ENCODE assay signal across 15 cellular contexts in the genomic region with DNA sequence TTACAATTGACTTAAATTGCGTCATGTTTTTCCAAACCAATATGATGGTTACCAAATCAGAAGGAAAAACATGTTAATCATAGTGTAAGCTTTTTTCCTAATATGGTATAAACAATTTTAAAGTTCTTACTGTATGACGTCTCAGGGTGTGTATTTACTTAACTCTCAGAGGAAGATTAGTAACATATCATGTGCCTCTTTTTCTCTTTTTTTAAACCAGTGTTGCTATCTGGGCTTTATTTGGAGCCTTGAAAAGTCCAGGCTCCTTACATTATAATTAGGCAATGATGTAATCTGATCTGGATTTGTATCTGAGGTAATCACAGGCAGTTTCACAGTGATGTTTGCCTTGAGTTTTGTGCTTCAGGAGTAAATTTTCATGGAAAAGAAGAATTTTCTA. TPM values are rescaled to one million over a fixed set of nuclear protein-coding genes. Genes with fewer than 3 reads are reported as not detected.
A peak's percentile ranks its signal among the peaks of the same experiment; 100 is the strongest.
DNase-seq lines count a peak whose midpoint lies in the region; ATAC-seq and TF ChIP-seq lines count a peak whose summit lies in the region.
"Had no signal": no experiment of that assay in that cellular context is flagged by ENCODE, and none has a peak within 500 bp of the region (broad histone marks: within the 10 kb centered on the region; RNA-seq: fewer than 3 reads in every experiment).

No MANE protein-coding gene starts in this region.

- ATAC-seq in gastroesophageal sphincter (peak; percentile 92), HG03439 (IDR thresholded peaks at IDR 0.05; ENCODE audit: unreplicated experiment) (no peak)
- ATAC-seq: activated CD8-positive, alpha-beta T cell treated with anti-CD3 and anti-CD28 coated beads for 36 hours; natural killer cell had no signal

- H3K9me3 ChIP-seq in SK-N-SH (no peaks in the 10 kb centered on the region), gastroesophageal sphincter (no peaks in the 10 kb centered on the region), stomach (no peaks in the 10 kb centered on the region)
- H3K9me3 ChIP-seq: SJCRH30, transverse colon had no signal

- H3K9me2 ChIP-seq in SK-N-SH: no peaks in the 10 kb centered on the region

- TF ChIP-seq RAD21 in SK-N-SH (IDR thresholded peaks at IDR 0.05; ENCODE audit: low read length): no peak

- H3K36me3 ChIP-seq in SK-N-SH (replicated peaks in 1 of 2; ENCODE audit: control insufficient read depth in 1 of 2, insufficient read depth in 2 of 2, low read length in 1 of 2): no peaks in the 10 kb centered on the region
- no peaks in the 10 kb centered on the region for H3K36me3 ChIP-seq in gastroesophageal sphincter
- H3K36me3 ChIP-seq in stomach: no peaks in the 10 kb centered on the region
- H3K36me3 ChIP-seq: SJCRH30, transverse colon had no signal

- CTCF ChIA-PET in HEK293T (lab: Yijun Ruan, JAX): no interaction called here
- CTCF ChIA-PET in SK-N-SH (lab: Yijun Ruan, JAX): interaction anchor here (0.6 to 1.3 kb wide), 3 partner anchors 10 to 928 kb away, joined by 3 read pairs; no protein-coding TSS in a partner anchor

- H3K4me2 ChIP-seq in SK-N-SH: no peak overlapping the region

- TF ChIP-seq CTCF in SK-N-SH (IDR thresholded peaks at IDR 0.05): no peak
- no peak for TF ChIP-seq CTCF in gastroesophageal sphincter (IDR thresholded peaks at IDR 0.05)
- TF ChIP-seq CTCF in stomach (IDR thresholded peaks at IDR 0.05): no peak
- no peak for TF ChIP-seq CTCF in lower leg skin (IDR thresholded peaks at IDR 0.05)

- H3K27ac ChIP-seq in SK-N-SH (ENCODE audit: low read depth in 2 of 2, low read length in 1 of 2) (peak overlapping the region in 1 of 2 experiments; percentile 67; a peak in 2 of 4 replicates), gastroesophageal sphincter (peak overlapping the region in 1 of 4 donors; percentile 59), stomach (peak overlapping the region in 3 of 5 donors; percentile 20 to 70 (median 32))
- H3K27ac ChIP-seq: SJCRH30 had no signal

- no peaks in the 10 kb centered on the region for H3K79me2 ChIP-seq in SK-N-SH (ENCODE audit: insufficient read depth)

- intact Hi-C loops in stomach (cut with DNase I; ENCODE audit: low total_unique reads): no loop called here
- intact Hi-C loops in lower leg skin (cut with DNase I; ENCODE audit: low total_unique reads): no loop called here

- no peak overlapping the region for H3K4me3 ChIP-seq in SK-N-SH (ENCODE audit: low read depth in 2 of 2, low read length in 1 of 2)
- no peak overlapping the region for H3K4me3 ChIP-seq in gastroesophageal sphincter
- no peak overlapping the region for H3K4me3 ChIP-seq in stomach
- no peak overlapping the region for H3K4me3 ChIP-seq in lower leg skin (ENCODE audit: low read depth, poor library complexity, severe bottlenecking)
- H3K4me3 ChIP-seq: SJCRH30, transverse colon had no signal

- H4K20me1 ChIP-seq in SK-N-SH (ENCODE audit: insufficient read depth): no peaks in the 10 kb centered on the region

- POLR2A ChIA-PET in HEK293T (lab: Yijun Ruan, JAX): interaction anchor here (2.2 kb wide), 1 partner anchor 21 kb away, joined by 8 read pairs; the partner anchor contains the start of gene RAB23
- POLR2A ChIA-PET in SK-N-SH (lab: Yijun Ruan, JAX): no interaction called here

- TF ChIP-seq POLR2A in gastroesophageal sphincter (IDR thresholded peaks at IDR 0.05) (no peak), stomach (IDR thresholded peaks at IDR 0.05) (no peak), lower leg skin (IDR thresholded peaks at IDR 0.05) (no peak)

- peak overlapping the region; percentile 10; the same call in 1 of the 2 replicates for H2AFZ ChIP-seq in SK-N-SH (ENCODE audit: low read depth)

- TF ChIP-seq EP300 in SK-N-SH (IDR thresholded peaks at IDR 0.05; ENCODE audit: borderline replicate concordance in 1 of 2, low read depth in 1 of 2, low read length in 1 of 2) (no peak), gastroesophageal sphincter (IDR thresholded peaks at IDR 0.05) (no peak), stomach (IDR thresholded peaks at IDR 0.05) (no peak)

- H3K27me3 ChIP-seq in SK-N-SH (ENCODE audit: insufficient read depth): no peaks in the 10 kb centered on the region
- no peaks in the 10 kb centered on the region for H3K27me3 ChIP-seq in gastroesophageal sphincter
- no peaks in the 10 kb centered on the region for H3K27me3 ChIP-seq in stomach
- H3K27me3 ChIP-seq: SJCRH30, transverse colon had no signal

- no peaks in the 10 kb centered on the region for H3F3A ChIP-seq in SK-N-SH (replicated peaks; ENCODE audit: insufficient read depth)

- no peak overlapping the region; the same call in 1 of the 2 replicates for H3K9ac ChIP-seq in SK-N-SH

- H3K4me1 ChIP-seq in SK-N-SH (ENCODE audit: control insufficient read depth in 1 of 2, insufficient read depth in 2 of 2, low read depth in 1 of 2, low read length in 1 of 2): peaks cover 0 to 7% of the 10 kb centered on the region in 2 experiments; a peak in 1 of 4 replicates
- H3K4me1 ChIP-seq in gastroesophageal sphincter: peaks cover 0 to 9% (median 7%) of the 10 kb centered on the region in 3 donors
- H3K4me1 ChIP-seq in stomach: peaks cover 0 to 7% (median 2%) of the 10 kb centered on the region in 4 donors
- H3K4me1 ChIP-seq: SJCRH30 had no signal

- DNase-seq in HEK293T (ENCODE audit: extremely low spot score) (peak; percentile 21), SK-N-SH (no peak), stomach (no peak), lower leg skin (ENCODE audit: low spot score in 2 of 2) (no peak), NCI-H1417 (lab: John Stamatoyannopoulos, UW) (no peak)
- DNase-seq: activated CD8-positive, alpha-beta T cell treated with anti-CD3 and anti-CD28 coated beads for 36 hours; amygdala; hypothalamus; natural killer cell; NCI-H1417 treated with DMSO at 0.1 percent for 48 hours; stimulated activated CD4-positive, alpha-beta T cell treated with anti-CD3 and anti-CD28 coated beads, Interleukin-4, amount 100 ng/mL, for 1 hour; transverse colon had no signal

- WGBS in SK-N-SH (ENCODE audit: low lambda C conversion rate): 40% methylated on average over 2 of the region's 2 CpGs
- WGBS in gastroesophageal sphincter (ENCODE audit: low coverage in 1 of 2), 2 donors: 3 to 20% methylated on average over 2 of the region's 2 CpGs
- WGBS in stomach, 5 donors: 3 to 29% (median 5%) methylated on average over 2 of the region's 2 CpGs
- WGBS in lower leg skin, 2 donors: 23 to 24% methylated on average over 2 of the region's 2 CpGs

TF ChIP-seq in HEK293T, 16 proteins besides CTCF, POLR2A, EP300 and RAD21:
- TF ChIP-seq ARNT (IDR thresholded peaks at IDR 0.05) (no peak), ZNF384 (IDR thresholded peaks at IDR 0.05) (peak; percentile 43; the same call in 1 of the 2 replicates)

TF ChIP-seq in SK-N-SH, 30 proteins besides CTCF, POLR2A, EP300 and RAD21:
- TF ChIP-seq RXRA (IDR thresholded peaks at IDR 0.05; ENCODE audit: borderline replicate concordance, low read depth): no peak
- no peak for TF ChIP-seq GABPA (IDR thresholded peaks at IDR 0.05; ENCODE audit: low read depth)
- no peak for TF ChIP-seq FOXJ3 (CRISPR knock-in tag; IDR thresholded peaks at IDR 0.05)
- no peak for TF ChIP-seq SMC3 (IDR thresholded peaks at IDR 0.05; ENCODE audit: low read depth, low read length)
- no peak for TF ChIP-seq CHD2 (IDR thresholded peaks at IDR 0.05; ENCODE audit: low read length, partially characterized antibody)
- no peak for TF ChIP-seq RCOR1 (IDR thresholded peaks at IDR 0.05; ENCODE audit: low read length)
- no peak for TF ChIP-seq FOSL2 (IDR thresholded peaks at IDR 0.05; ENCODE audit: borderline replicate concordance, low read depth)
- no peak for TF ChIP-seq JUND (IDR thresholded peaks at IDR 0.05)
- no peak for TF ChIP-seq TAF1 (IDR thresholded peaks at IDR 0.05; ENCODE audit: borderline replicate concordance, low read depth, low read length)
- TF ChIP-seq ELF1 (IDR thresholded peaks at IDR 0.05): no peak
- TF ChIP-seq TCF12 (IDR thresholded peaks at IDR 0.05): no peak
- TF ChIP-seq YY1 (IDR thresholded peaks at IDR 0.05; ENCODE audit: low read depth): no peak
- no peak for TF ChIP-seq MAX (IDR thresholded peaks at IDR 0.05; ENCODE audit: low read depth)
- no peak for TF ChIP-seq MEF2A (IDR thresholded peaks at IDR 0.05; ENCODE audit: borderline replicate concordance, low read depth)
- TF ChIP-seq MXI1 (IDR thresholded peaks at IDR 0.05; ENCODE audit: low read depth, low read length): no peak
- TF ChIP-seq FOXM1 (IDR thresholded peaks at IDR 0.05; ENCODE audit: low read depth): no peak
- TF ChIP-seq POLR2AphosphoS5 (IDR thresholded peaks at IDR 0.05; ENCODE audit: low read depth, low read length): no peak
- no peak for TF ChIP-seq SIN3A (IDR thresholded peaks at IDR 0.05; ENCODE audit: borderline replicate concordance, low read depth, low read length)

RNA-seq across cellular contexts. Expression of gene RAB23, which starts 20.4 kb away (rescaled TPM):
- polyA plus RNA-seq in SK-N-SH (2012; rRNA removed) (6.6 and 11.3 TPM in 2 replicates), stomach (10 to 100 TPM in 2 of 3 donors, 1 to 10 TPM in 1; 5.5 to 11.3 (median 10.5) TPM)
- polyA plus RNA-seq in SK-N-SH (2012; cell fraction: cytosol; rRNA removed): 14.7 and 19.5 TPM in 2 replicates
- polyA plus RNA-seq in SK-N-SH (2012; cell fraction: nucleus; rRNA removed): 4.3 and 8.9 TPM in 2 replicates
- total RNA-seq in gastroesophageal sphincter (100 to 1,000 TPM in 1 of 4 donors, 10 to 100 TPM in 3; 45.5 to 107 (median 78.1) TPM), stomach (10 to 100 TPM; 11.1 to 51.3 (median 23.8) TPM), lower leg skin (1 to 10 TPM; 4.7 to 9.8 (median 6.9) TPM)
